Comparison of ENCODE assay signal across 9 cellular contexts in genomic region chr17:72466199-72466598, GRCh38.
DNase-seq lines count a peak whose midpoint lies in the region; TF ChIP-seq lines count a peak whose summit lies in the region.
"Had no signal": no experiment of that assay in that cellular context is flagged by ENCODE, and none has a peak within 500 bp of the region (broad histone marks: within the 10 kb centered on the region; RNA-seq: fewer than 3 reads in every experiment).

No MANE protein-coding gene starts in this region.

- H3K27ac Mint-ChIP-seq in HFFc6 = peak overlapping the region; percentile 96

- no peaks in the 10 kb centered on the region for H3K36me3 Mint-ChIP-seq in HFFc6 (ENCODE audit: low read depth)

- H3K36me3 ChIP-seq in OCI-LY3 (replicated peaks; ENCODE audit: low read depth, low read length) (no peaks in the 10 kb centered on the region), ovary (no peaks in the 10 kb centered on the region)

- no peaks in the 10 kb centered on the region for H4K20me1 ChIP-seq in OCI-LY3 (ENCODE audit: insufficient read depth, low read length)

- H3K4me2 ChIP-seq in OCI-LY3 (ENCODE audit: low read length) = peak overlapping the region; percentile 71

- H3K4me3 ChIP-seq in GM12864 (ENCODE audit: low read depth, low read length) = no peak overlapping the region
- H3K4me3 ChIP-seq in OCI-LY3 (ENCODE audit: low read length) = peak overlapping the region; percentile 50
- H3K4me3 ChIP-seq in ovary = no peak overlapping the region

- peaks cover 35% of the 10 kb centered on the region for H3K4me1 ChIP-seq in OCI-LY3 (ENCODE audit: low read length)
- H3K4me1 ChIP-seq in ovary (ENCODE audit: insufficient read depth) = no peaks in the 10 kb centered on the region

- H3K4me1 Mint-ChIP-seq in HFFc6 (ENCODE audit: low read depth) = peaks cover 41% of the 10 kb centered on the region
- H3K4me1 Mint-ChIP-seq: central memory CD8-positive, alpha-beta T cell had no signal

- H3K9ac ChIP-seq in OCI-LY3 (ENCODE audit: low read length) = peak overlapping the region; percentile 15; the same call in 1 of the 2 replicates

- H3K9me3 Mint-ChIP-seq in HFFc6 = no peaks in the 10 kb centered on the region
- H3K9me3 Mint-ChIP-seq: central memory CD8-positive, alpha-beta T cell had no signal

- intact Hi-C loops in ovary (cut with DNase I) = loop anchor here in 1 of 4 donors (10.0 kb wide), 1 partner anchor 1491 kb away; no protein-coding TSS in a partner anchor

- DNase-seq in GM12864 (ENCODE audit: low read depth) (peak; percentile 30), HFFc6 (peak; percentile 55), kidney glomerular epithelial cell (lab: John Stamatoyannopoulos, UW) (peak; percentile 84), ovary (no peak), NCI-H146 (lab: John Stamatoyannopoulos, UW) (no peak), midbrain (lab: John Stamatoyannopoulos, UW) (no peak), erythroblast (lab: John Stamatoyannopoulos, UW) (no peak)

- H3K27ac ChIP-seq in OCI-LY3 (ENCODE audit: low read length) (no peak overlapping the region), ovary (no peak overlapping the region)

- no peak for TF ChIP-seq POLR2A in ovary (IDR thresholded peaks at IDR 0.05)
- no peak for TF ChIP-seq POLR2A in erythroblast (IDR thresholded peaks at IDR 0.05; ENCODE audit: low read length)

- no peak overlapping the region for H2AFZ ChIP-seq in OCI-LY3 (ENCODE audit: low read depth, low read length)

- no peak for TF ChIP-seq CTCF in GM12864 (IDR thresholded peaks at IDR 0.05; ENCODE audit: low read depth, low read length, missing control alignments)
- peak; percentile 42; the same call in 1 of the 2 replicates for TF ChIP-seq CTCF in HFFc6 (IDR thresholded peaks at IDR 0.05)
- no peak for TF ChIP-seq CTCF in OCI-LY3 (IDR thresholded peaks at IDR 0.05; ENCODE audit: low read depth, low read length)
- no peak for TF ChIP-seq CTCF in ovary (IDR thresholded peaks at IDR 0.05)

- no peaks in the 10 kb centered on the region for H3K79me2 ChIP-seq in OCI-LY3 (ENCODE audit: low read length)

- H3K27me3 Mint-ChIP-seq in HFFc6 (ENCODE audit: insufficient read depth) = no peaks in the 10 kb centered on the region; the same call in 1 of the 2 replicates

- no peak for TF ChIP-seq EP300 in ovary (IDR thresholded peaks at IDR 0.05)

- H3K9me3 ChIP-seq in OCI-LY3 (ENCODE audit: insufficient read depth, low read length) = no peaks in the 10 kb centered on the region
- H3K9me3 ChIP-seq in ovary = no peaks in the 10 kb centered on the region

- H3K27me3 ChIP-seq in OCI-LY3 (ENCODE audit: low read depth, low read length) (peaks cover 14% of the 10 kb centered on the region; the same call in 1 of the 2 replicates), ovary (no peaks in the 10 kb centered on the region)

- peak overlapping the region; percentile 84 for H3K4me3 Mint-ChIP-seq in HFFc6
- H3K4me3 Mint-ChIP-seq: central memory CD8-positive, alpha-beta T cell had no signal

Comparison
In these comparisons a context has a peak if more than half of its experiments do, and no peak if none do; other contexts are left out.
1. DNase-seq: peak in GM12864 (single experiment), HFFc6 (single experiment) and kidney glomerular epithelial cell (single experiment); none in ovary (0 of 5), NCI-H146 (single experiment), midbrain (single experiment) and erythroblast (0 of 2).